1 cellular context compared by ENCODE assay signal in genomic region chr2:10075101-10075500, GRCh38.
TF ChIP-seq lines count a peak whose summit lies in the region.

No MANE protein-coding gene starts in this region.

TF ChIP-seq in IMR-90, 13 proteins besides CTCF, POLR2A, EP300 and RAD21:
- no peak for TF ChIP-seq FOS (IDR thresholded peaks at IDR 0.05; ENCODE audit: low read depth, low read length)
- TF ChIP-seq CHD1 (IDR thresholded peaks at IDR 0.05; ENCODE audit: low read depth, low read length), result no peak
- TF ChIP-seq USF2 (IDR thresholded peaks at IDR 0.05; ENCODE audit: low read depth, low read length), result no peak
- no peak for TF ChIP-seq MAFK (IDR thresholded peaks at IDR 0.05; ENCODE audit: low read depth, low read length)
- no peak for TF ChIP-seq CEBPB (IDR thresholded peaks at IDR 0.05; ENCODE audit: low read depth, low read length)
- TF ChIP-seq BHLHE40 (IDR thresholded peaks at IDR 0.05; ENCODE audit: low read depth, low read length), result no peak
- no peak for TF ChIP-seq SMC3 (IDR thresholded peaks at IDR 0.05; ENCODE audit: low read depth, low read length)
- TF ChIP-seq RFX5 (IDR thresholded peaks at IDR 0.05; ENCODE audit: low read depth, low read length), result no peak
- no peak for TF ChIP-seq MAZ (IDR thresholded peaks at IDR 0.05; ENCODE audit: borderline replicate concordance, low read depth, low read length)
